In the genomic region with DNA sequence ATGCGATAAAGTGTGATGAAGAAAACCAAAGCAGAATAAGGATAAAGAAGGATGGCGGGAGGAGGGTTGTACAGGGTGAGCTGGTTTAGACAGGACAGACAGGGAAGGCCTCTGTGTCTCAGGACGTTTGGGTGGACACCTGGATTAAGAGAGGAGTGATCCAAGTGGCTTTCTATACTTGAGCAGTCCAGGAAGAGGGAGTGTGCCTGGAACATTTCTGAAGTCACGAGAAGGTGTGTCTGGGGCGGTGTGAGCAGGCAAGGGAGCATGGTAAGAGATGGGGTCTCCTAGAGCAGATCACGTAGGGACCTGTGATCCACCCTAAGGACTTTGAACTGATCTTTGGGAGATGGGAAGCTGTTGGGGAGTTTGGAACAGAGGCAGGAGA, we compare ENCODE assay signal across 1 cellular context.
TF ChIP-seq lines count a peak whose summit lies in the region.

No MANE protein-coding gene starts in this region.

TF ChIP-seq in HepG2, 621 proteins besides CTCF, POLR2A, EP300 and RAD21 (continued from another document):
- TF ChIP-seq, protein P1, sequence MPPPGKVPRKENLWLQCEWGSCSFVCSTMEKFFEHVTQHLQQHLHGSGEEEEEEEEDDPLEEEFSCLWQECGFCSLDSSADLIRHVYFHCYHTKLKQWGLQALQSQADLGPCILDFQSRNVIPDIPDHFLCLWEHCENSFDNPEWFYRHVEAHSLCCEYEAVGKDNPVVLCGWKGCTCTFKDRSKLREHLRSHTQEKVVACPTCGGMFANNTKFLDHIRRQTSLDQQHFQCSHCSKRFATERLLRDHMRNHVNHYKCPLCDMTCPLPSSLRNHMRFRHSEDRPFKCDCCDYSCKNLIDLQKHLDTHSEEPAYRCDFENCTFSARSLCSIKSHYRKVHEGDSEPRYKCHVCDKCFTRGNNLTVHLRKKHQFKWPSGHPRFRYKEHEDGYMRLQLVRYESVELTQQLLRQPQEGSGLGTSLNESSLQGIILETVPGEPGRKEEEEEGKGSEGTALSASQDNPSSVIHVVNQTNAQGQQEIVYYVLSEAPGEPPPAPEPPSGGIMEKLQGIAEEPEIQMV (CRISPR knock-in tag; IDR thresholded peaks at IDR 0.05; ENCODE audit: low read depth): no peak
- TF ChIP-seq SCMH1 (CRISPR knock-in tag; IDR thresholded peaks at IDR 0.05; ENCODE audit: borderline replicate concordance) (no peak), SNRNP70 (IDR thresholded peaks at IDR 0.05; ENCODE audit: low read depth, low read length) (no peak)
